1 cellular context compared by ENCODE assay signal in genomic region chr14:99791476-99792283, GRCh38.
TF ChIP-seq lines count a peak whose summit lies in the region.

No MANE protein-coding gene starts in this region.

TF ChIP-seq in IMR-90, 13 proteins besides CTCF, POLR2A, EP300 and RAD21 (continued from another document):
- no peak for TF ChIP-seq ELK1 (IDR thresholded peaks at IDR 0.05; ENCODE audit: borderline replicate concordance, low read depth, low read length)
